ENCODE assay signal across 11 cellular contexts in the genomic region with DNA sequence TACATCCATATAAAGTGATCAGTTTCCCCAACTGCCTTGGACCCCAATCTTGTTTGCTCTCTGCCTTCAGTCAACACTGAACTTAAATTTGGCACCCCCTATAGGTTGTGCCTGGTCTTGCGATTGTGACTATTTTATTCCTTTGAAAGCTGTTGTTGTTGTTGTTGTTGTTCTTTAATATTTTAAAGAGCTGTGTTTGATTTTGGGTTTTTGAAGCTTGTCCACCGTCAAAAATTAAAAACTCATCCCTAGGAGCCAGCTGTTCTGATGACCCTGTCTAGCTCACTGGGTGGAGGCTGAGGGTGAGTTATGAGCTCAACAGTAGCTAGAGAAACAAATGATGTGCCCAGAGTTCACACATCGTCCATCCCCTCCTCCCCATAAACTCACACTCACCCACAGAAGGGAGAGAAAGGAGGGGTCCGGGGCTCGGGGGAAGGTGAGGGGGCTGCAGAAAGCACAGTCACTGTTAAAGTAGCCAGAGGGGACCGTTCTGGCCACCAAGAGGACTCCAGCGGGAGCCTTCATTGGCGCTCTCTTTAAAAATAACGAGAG. TPM values are rescaled to one million over a fixed set of nuclear protein-coding genes. Genes with fewer than 3 reads are reported as not detected.
A peak's percentile ranks its signal among the peaks of the same experiment; 100 is the strongest.
DNase-seq lines count a peak whose midpoint lies in the region; TF ChIP-seq lines count a peak whose summit lies in the region.
"Had no signal": no experiment of that assay in that cellular context is flagged by ENCODE, and none has a peak within 500 bp of the region (broad histone marks: within the 10 kb centered on the region; RNA-seq: fewer than 3 reads in every experiment).

No MANE protein-coding gene starts in this region.

- CTCF ChIA-PET in activated CD4-positive, alpha-beta memory T cell treated with anti-CD3 and anti-CD28 coated beads for 36 hours (lab: Charles Lee), result interaction anchor here (1.0 to 1.2 kb wide), 2 partner anchors 9 to 18 kb away, joined by 3 to 6 read pairs; no protein-coding TSS in a partner anchor
- CTCF ChIA-PET in activated CD4-positive, alpha-beta T cell treated with anti-CD3 and anti-CD28 coated beads, Interleukin-2, amount 10 ng/mL, durations not matched to agents 7 days and 5 days (lab: Charles Lee), result interaction anchor here (0.6 to 1.4 kb wide), 5 partner anchors 10 to 852 kb away, joined by 3 to 4 read pairs (median 3); no protein-coding TSS in a partner anchor

- H3K27me3 Mint-ChIP-seq in activated CD4-positive, alpha-beta memory T cell treated with anti-CD3 and anti-CD28 coated beads for 36 hours, result peaks cover 83% of the 10 kb centered on the region
- H3K27me3 Mint-ChIP-seq in activated CD4-positive, alpha-beta T cell treated with anti-CD3 and anti-CD28 coated beads, Interleukin-2, amount 10 ng/mL, durations not matched to agents 7 days and 5 days, result peaks cover 77% of the 10 kb centered on the region

- no peak overlapping the region for H3K27ac Mint-ChIP-seq in activated CD4-positive, alpha-beta memory T cell treated with anti-CD3 and anti-CD28 coated beads for 36 hours
- H3K27ac Mint-ChIP-seq in activated CD4-positive, alpha-beta T cell treated with anti-CD3 and anti-CD28 coated beads, Interleukin-2, amount 10 ng/mL, durations not matched to agents 7 days and 5 days, result no peak overlapping the region

- TF ChIP-seq CTCF in GM12864 (IDR thresholded peaks at IDR 0.05; ENCODE audit: low read depth, low read length, missing control alignments) (peak; percentile 37), MM.1S (IDR thresholded peaks at IDR 0.05; ENCODE audit: low read length) (peak; percentile 32), cardiac fibroblast (IDR thresholded peaks at IDR 0.05; ENCODE audit: low read depth, low read length) (peak; percentile 35), retinal pigment epithelial cell (conservative IDR thresholded peaks at IDR 0.05; ENCODE audit: low read depth, low read length) (peak; percentile 51)

- DNase-seq in GM12864 (ENCODE audit: low read depth) (no peak), MM.1S (no peak), cardiac fibroblast (ENCODE audit: low read depth in 2 of 2) (no peak), retinal pigment epithelial cell (ENCODE audit: low read depth) (no peak), NCI-H2171 (lab: John Stamatoyannopoulos, UW) (no peak)
- no peak for DNase-seq in activated CD4-positive, alpha-beta memory T cell treated with anti-CD3 and anti-CD28 coated beads for 36 hours
- DNase-seq in activated CD4-positive, alpha-beta T cell treated with anti-CD3 and anti-CD28 coated beads, Interleukin-2, amount 10 ng/mL, durations not matched to agents 7 days and 5 days, result no peak
- DNase-seq: activated CD4-positive, alpha-beta T cell treated with anti-CD3 and anti-CD28 coated beads for 4 hours; cerebellar nuclear complex had no signal

- H3F3A ChIP-seq in MM.1S (ENCODE audit: insufficient read depth, low read length), result no peaks in the 10 kb centered on the region

- no peaks in the 10 kb centered on the region for H3K9me2 ChIP-seq in MM.1S (replicated peaks; ENCODE audit: insufficient read depth, low read length)

- H3K4me1 Mint-ChIP-seq in activated CD4-positive, alpha-beta memory T cell treated with anti-CD3 and anti-CD28 coated beads for 36 hours (ENCODE audit: low read depth), result peaks cover 10% of the 10 kb centered on the region
- H3K4me1 Mint-ChIP-seq in activated CD4-positive, alpha-beta T cell treated with anti-CD3 and anti-CD28 coated beads, Interleukin-2, amount 10 ng/mL, durations not matched to agents 7 days and 5 days, result peaks cover 14% of the 10 kb centered on the region

- H3K9me3 ChIP-seq in MM.1S (replicated peaks; ENCODE audit: insufficient read depth, low read length), result no peaks in the 10 kb centered on the region

- 0 out of 2 replicates have a peak, but pooled peaks cover 6% of the 10 kb centered on the region for H3K4me1 ChIP-seq in MM.1S (ENCODE audit: low read length)

- POLR2A ChIA-PET in activated CD4-positive, alpha-beta memory T cell treated with anti-CD3 and anti-CD28 coated beads for 36 hours (lab: Charles Lee), result interaction anchor here (0.7 kb wide), 1 partner anchor 175 kb away, joined by 3 read pairs; no protein-coding TSS in a partner anchor
- POLR2A ChIA-PET in activated CD4-positive, alpha-beta T cell treated with anti-CD3 and anti-CD28 coated beads, Interleukin-2, amount 10 ng/mL, durations not matched to agents 7 days and 5 days (lab: Charles Lee), result no interaction called here

- no peak overlapping the region for H3K4me3 Mint-ChIP-seq in activated CD4-positive, alpha-beta memory T cell treated with anti-CD3 and anti-CD28 coated beads for 36 hours
- no peak overlapping the region for H3K4me3 Mint-ChIP-seq in activated CD4-positive, alpha-beta T cell treated with anti-CD3 and anti-CD28 coated beads, Interleukin-2, amount 10 ng/mL, durations not matched to agents 7 days and 5 days

- H3K4me3 ChIP-seq in GM12864 (ENCODE audit: low read depth, low read length), result no peak overlapping the region
- H3K4me3 ChIP-seq in MM.1S (ENCODE audit: low read length), result peak overlapping the region; percentile 45
- no peak overlapping the region for H3K4me3 ChIP-seq in cardiac fibroblast (replicated peaks in 1 of 2; ENCODE audit: low read depth in 2 of 2, low read length in 2 of 2)
- no peak overlapping the region for H3K4me3 ChIP-seq in retinal pigment epithelial cell (ENCODE audit: low read length)

- intact Hi-C loops in activated CD4-positive, alpha-beta memory T cell treated with anti-CD3 and anti-CD28 coated beads for 36 hours (cut with micrococcal nuclease), result loop anchor here (5.0 kb wide), 1 partner anchor 1633 kb away; no protein-coding TSS in a partner anchor

- no peak overlapping the region for H2AFZ ChIP-seq in MM.1S (ENCODE audit: low read length)

- H3K9ac ChIP-seq in MM.1S (ENCODE audit: low read length), result no peak overlapping the region

- no peaks in the 10 kb centered on the region for H4K20me1 ChIP-seq in MM.1S (ENCODE audit: insufficient read depth, low read length)

- H3K9me3 Mint-ChIP-seq in activated CD4-positive, alpha-beta memory T cell treated with anti-CD3 and anti-CD28 coated beads for 36 hours, result peaks cover 3% of the 10 kb centered on the region
- H3K9me3 Mint-ChIP-seq in activated CD4-positive, alpha-beta T cell treated with anti-CD3 and anti-CD28 coated beads, Interleukin-2, amount 10 ng/mL, durations not matched to agents 7 days and 5 days, result peaks cover 2% of the 10 kb centered on the region

- H3K36me3 ChIP-seq in MM.1S (replicated peaks; ENCODE audit: insufficient read depth, low read length), result no peaks in the 10 kb centered on the region

- peaks cover 11% of the 10 kb centered on the region for H3K27me3 ChIP-seq in MM.1S (replicated peaks; ENCODE audit: insufficient read depth, low read length)

- peaks cover 29% of the 10 kb centered on the region for H3K36me3 Mint-ChIP-seq in activated CD4-positive, alpha-beta memory T cell treated with anti-CD3 and anti-CD28 coated beads for 36 hours
- peaks cover 13% of the 10 kb centered on the region for H3K36me3 Mint-ChIP-seq in activated CD4-positive, alpha-beta T cell treated with anti-CD3 and anti-CD28 coated beads, Interleukin-2, amount 10 ng/mL, durations not matched to agents 7 days and 5 days (ENCODE audit: low read depth)

- no peaks in the 10 kb centered on the region for H3K79me2 ChIP-seq in MM.1S (ENCODE audit: low read length)

- peak overlapping the region; percentile 58; the same call in 1 of the 2 replicates for H3K4me2 ChIP-seq in MM.1S (ENCODE audit: low read depth, low read length)

- H3K27ac ChIP-seq in MM.1S (ENCODE audit: low read length), result no peak overlapping the region

RNA-seq across cellular contexts. Expression of a gene that starts 4.0 kb away (rescaled TPM):
- not detected for total RNA-seq in activated CD4-positive, alpha-beta memory T cell treated with anti-CD3 and anti-CD28 coated beads for 36 hours
- total RNA-seq in activated CD4-positive, alpha-beta T cell treated with anti-CD3 and anti-CD28 coated beads, Interleukin-2, amount 10 ng/mL, durations not matched to agents 7 days and 5 days, result not detected
- total RNA-seq: HT1080, mononuclear cell had no signal
